14 cellular contexts compared by ENCODE assay signal in the genomic region with DNA sequence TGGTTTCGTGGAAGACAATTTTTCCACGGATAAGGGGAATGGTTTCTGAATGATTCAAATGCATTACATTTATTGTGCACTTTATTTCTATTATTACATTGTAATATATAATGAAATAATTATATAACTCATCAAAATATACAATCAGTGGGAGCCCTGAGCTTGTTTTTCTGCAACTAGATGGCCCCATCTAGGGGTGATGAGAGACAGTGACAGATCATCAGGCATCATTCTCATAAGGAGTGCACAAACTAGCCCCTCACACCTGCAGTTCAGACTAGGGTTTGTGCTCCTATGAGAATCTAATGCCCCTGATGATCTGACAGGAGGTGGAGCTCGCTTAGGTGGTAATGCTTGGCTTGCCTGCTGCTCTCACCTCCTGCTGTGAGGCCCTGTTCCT. TPM values are rescaled to one million over a fixed set of nuclear protein-coding genes. Genes with fewer than 3 reads are reported as not detected.
DNase-seq lines count a peak whose midpoint lies in the region; ATAC-seq, FAIRE-seq and TF ChIP-seq lines count a peak whose summit lies in the region.
"Had no signal": no experiment of that assay in that cellular context is flagged by ENCODE, and none has a peak within 500 bp of the region (broad histone marks: within the 10 kb centered on the region; RNA-seq: fewer than 3 reads in every experiment).

No MANE protein-coding gene starts in this region.

- H3K14ac ChIP-seq in mesenchymal stem cell (ENCODE audit: low read length in 2 of 2) = no peak overlapping the region

- no peak overlapping the region for H4K91ac ChIP-seq in mesenchymal stem cell (ENCODE audit: low read length)

- 98% methylated on average over 3 of the region's 3 CpGs for WGBS in GM12878 (ENCODE audit: insufficient coverage, insufficient replicate concordance, low lambda C conversion rate, missing lambda C conversion rate)
- 100% methylated on average over 2 of the region's 3 CpGs for WGBS in mesenchymal stem cell

- no peak overlapping the region for H2AK5ac ChIP-seq in mesenchymal stem cell (ENCODE audit: low read length, severe bottlenecking)

- SMC1A ChIA-PET in GM12878 (lab: Charles Lee; ENCODE audit: uncharacterized antibody, unreplicated experiment) = interaction anchor here (0.6 to 3.8 kb wide), 4 partner anchors 18 to 398 kb away, joined by 3 to 29 read pairs (median 3); no protein-coding TSS in a partner anchor

- H3K36me3 ChIP-seq in GM12878 (ENCODE audit: control insufficient read depth in 2 of 2, insufficient read depth in 2 of 2, low read length in 1 of 2) = peaks cover 0 to 8% of the 10 kb centered on the region in 2 experiments; a peak in 1 of 4 replicates
- H3K36me3 ChIP-seq in mesenchymal stem cell (ENCODE audit: control insufficient read depth in 1 of 2, insufficient read depth in 2 of 2, low read depth in 1 of 2, low read length in 2 of 2) = peaks cover 0 to 45% of the 10 kb centered on the region in 2 experiments
- no peaks in the 10 kb centered on the region for H3K36me3 ChIP-seq in colonic mucosa
- peaks cover 41% of the 10 kb centered on the region for H3K36me3 ChIP-seq in SJCRH30

- DNase-seq in DMS 273 (lab: John Stamatoyannopoulos, UW; ENCODE audit: unreplicated experiment) (peak; percentile 18), DMS 273 treated with DMSO at 0.1 percent for 48 hours (lab: John Stamatoyannopoulos, UW) (no peak), HT-29 (ENCODE audit: low spot score) (peak; percentile 3), GM12878 (ENCODE audit: low read depth, low spot score) (no peak), mesenchymal stem cell (peak; percentile 25), colonic mucosa (no peak), SJCRH30 (no peak), sciatic nerve (ENCODE audit: low spot score) (no peak)
- DNase-seq: 8988T, caudate nucleus, NCI-H2171 treated with DMSO at 0.1 percent for 48 hours, Right ventricle myocardium superior, substantia nigra had no signal

- RAD21 ChIA-PET in GM12878 (lab: Charles Lee; ENCODE audit: unreplicated experiment) = interaction anchor here (0.9 to 2.6 kb wide), 2 partner anchors 53 to 75 kb away, joined by 3 to 13 read pairs; no protein-coding TSS in a partner anchor

- H3K79me2 ChIP-seq in GM12878 (ENCODE audit: control insufficient read depth, insufficient read depth, low read length) = peaks cover 14% of the 10 kb centered on the region

- H3K4ac ChIP-seq in mesenchymal stem cell (ENCODE audit: low read depth in 1 of 2, low read length in 2 of 2) = no peak overlapping the region

- H3K9me3 ChIP-seq in GM12878 (replicated peaks; ENCODE audit: control insufficient read depth, insufficient read depth, low read length) = no peaks in the 10 kb centered on the region; the same call in 2 of the 3 replicates
- H3K9me3 ChIP-seq in mesenchymal stem cell (ENCODE audit: control insufficient read depth, low read length) = no peaks in the 10 kb centered on the region
- no peaks in the 10 kb centered on the region for H3K9me3 ChIP-seq in colonic mucosa
- H3K9me3 ChIP-seq in SJCRH30 (replicated peaks) = no peaks in the 10 kb centered on the region

- POLR2A ChIA-PET in GM12878 (lab: Charles Lee) = no interaction called here

- in situ Hi-C loops in GM12878 (cut with MboI) = loop anchor here (25.0 kb wide), 1 partner anchor 464 kb away; no protein-coding TSS in a partner anchor

- intact Hi-C loops in GM12878 (cut with micrococcal nuclease; ENCODE audit: unreplicated experiment) (loop anchor here (5.0 kb wide), 1 partner anchor 74 kb away; no protein-coding TSS in a partner anchor), colonic mucosa (cut with DNase I) (no loop called here), sciatic nerve (cut with DNase I) (no loop called here)

- H2AFZ ChIP-seq in GM12878 (ENCODE audit: control insufficient read depth, low read depth, low read length) (no peak overlapping the region), mesenchymal stem cell (ENCODE audit: low read depth, low read length) (no peak overlapping the region)

- H3K27ac ChIP-seq in GM12878 (ENCODE audit: control insufficient read depth, insufficient read depth) (no peak overlapping the region), mesenchymal stem cell (ENCODE audit: low read length, poor library complexity, severe bottlenecking) (no peak overlapping the region), colonic mucosa (no peak overlapping the region), SJCRH30 (no peak overlapping the region)

- H3K18ac ChIP-seq in mesenchymal stem cell (ENCODE audit: low read depth in 1 of 2, low read length in 2 of 2) = no peak overlapping the region

- no peak overlapping the region for H3K4me3 ChIP-seq in GM12878
- no peak overlapping the region for H3K4me3 ChIP-seq in mesenchymal stem cell (ENCODE audit: insufficient read depth in 1 of 2, low read depth in 1 of 2, low read length in 2 of 2)
- no peak overlapping the region for H3K4me3 ChIP-seq in colonic mucosa
- H3K4me3 ChIP-seq in SJCRH30 = no peak overlapping the region

- FAIRE-seq in GM12878 (lab: Jason Lieb, UNC) = no peak

- no peak overlapping the region for H4K8ac ChIP-seq in mesenchymal stem cell (ENCODE audit: low read length)

- ATAC-seq in GM12878 = peak; percentile 53
- ATAC-seq in sciatic nerve = no peak
- ATAC-seq: activated T-helper 17 cell treated with anti-CD3 and anti-CD28 coated beads, Interleukin-2, amount 50 U/mL, for 72 hours had no signal

- no peak overlapping the region for H3K4me2 ChIP-seq in GM12878 (ENCODE audit: control insufficient read depth, insufficient read depth)
- H3K4me2 ChIP-seq in mesenchymal stem cell (ENCODE audit: low read length, poor library complexity, severe bottlenecking) = no peak overlapping the region

- no peak for TF ChIP-seq POLR2A in GM12878 (IDR thresholded peaks at IDR 0.05; ENCODE audit: low read depth, low read length)

- no peaks in the 10 kb centered on the region for H3K4me1 ChIP-seq in GM12878 (ENCODE audit: control insufficient read depth, insufficient read depth, low read length)
- H3K4me1 ChIP-seq in mesenchymal stem cell (ENCODE audit: control insufficient read depth, insufficient read depth, low read depth, low read length) = peaks cover 8% of the 10 kb centered on the region
- peaks cover 3% of the 10 kb centered on the region for H3K4me1 ChIP-seq in colonic mucosa
- no peaks in the 10 kb centered on the region for H3K4me1 ChIP-seq in SJCRH30

- no peaks in the 10 kb centered on the region for H3K27me3 ChIP-seq in GM12878 (replicated peaks in 1 of 2; ENCODE audit: control insufficient read depth in 2 of 2, insufficient read depth in 2 of 2, low read length in 1 of 2)
- no peaks in the 10 kb centered on the region for H3K27me3 ChIP-seq in mesenchymal stem cell (ENCODE audit: control insufficient read depth in 1 of 2, insufficient read depth in 1 of 2, low read length in 2 of 2)
- H3K27me3 ChIP-seq in colonic mucosa = no peaks in the 10 kb centered on the region
- no peaks in the 10 kb centered on the region for H3K27me3 ChIP-seq in SJCRH30

- no TSS peak for BruUV-seq in GM12878 (replicated peaks; lab: Mats Ljungman, UMichigan)

- H2BK5ac ChIP-seq in mesenchymal stem cell (ENCODE audit: low read depth, low read length, poor library complexity, severe bottlenecking) = no peak overlapping the region

- TF ChIP-seq EP300 in GM12878 (IDR thresholded peaks at IDR 0.05; ENCODE audit: borderline replicate concordance in 1 of 2, control insufficient read depth in 1 of 2, low read depth in 2 of 2, low read length in 2 of 2) = no peak

- H2BK15ac ChIP-seq in mesenchymal stem cell (ENCODE audit: low read depth, poor library complexity, severe bottlenecking) = no peak overlapping the region

- no peak overlapping the region for H3K9ac ChIP-seq in GM12878 (ENCODE audit: control insufficient read depth, insufficient read depth, low read length)
- H3K9ac ChIP-seq in mesenchymal stem cell (ENCODE audit: low read length) = no peak overlapping the region
- H3K9ac ChIP-seq in colonic mucosa (ENCODE audit: low read depth in 2 of 2, low read length in 2 of 2) = no peak overlapping the region

- no peak overlapping the region for H2BK120ac ChIP-seq in mesenchymal stem cell (ENCODE audit: low read depth, low read length)

- no peak overlapping the region for H2BK12ac ChIP-seq in mesenchymal stem cell (ENCODE audit: low read length in 2 of 2)

- H4K20me1 ChIP-seq in GM12878 (ENCODE audit: control insufficient read depth, insufficient read depth) = no peaks in the 10 kb centered on the region

- no peak overlapping the region for H3K23ac ChIP-seq in mesenchymal stem cell (ENCODE audit: low read length in 2 of 2)

- CTCF ChIA-PET in GM12878 (lab: Yijun Ruan, JAX) = interaction anchor here (0.6 to 1.9 kb wide), 10 partner anchors 9 to 459 kb away, joined by 3 to 19 read pairs (median 4); no protein-coding TSS in a partner anchor

- TF ChIP-seq RAD21 in GM12878 (IDR thresholded peaks at IDR 0.05; ENCODE audit: insufficient read depth, low read depth, low read length) = peak; percentile 42

- peaks cover 28% of the 10 kb centered on the region for H3K79me1 ChIP-seq in mesenchymal stem cell (replicated peaks; ENCODE audit: low read length, poor library complexity, severe bottlenecking)

- TF ChIP-seq CTCF in GM12878 (IDR thresholded peaks at IDR 0.05 in 2 of 3, conservative IDR thresholded peaks at IDR 0.05 in 1 of 3; ENCODE audit: control insufficient read depth in 2 of 3, extremely low read depth in 1 of 3, insufficient read depth in 1 of 3, low read depth in 3 of 3, low read length in 3 of 3) (peak; percentile 21 to 34 (median 31); a peak in 4 of 6 replicates), colonic mucosa (IDR thresholded peaks at IDR 0.05) (no peak)

RNA-seq across cellular contexts. Expression of a gene that starts 6.4 kb away (rescaled TPM):
- 12.2 and 12.8 TPM in 2 replicates for total RNA-seq in HT-29 (2014; rRNA removed; shearing (Covaris generic))
- 16.2 and 16.5 TPM in 2 replicates for total RNA-seq in GM12878 (2013; cell fraction: nucleolus; rRNA removed)
- total RNA-seq in GM12878 (2014; rRNA removed) = 23.8 and 25.4 TPM in 2 replicates
- 24.5 and 25.4 TPM in 2 replicates for total RNA-seq in GM12878 (2014; rRNA removed; fragmentation: Illumina TruSeq; extraction: Trizol)
- total RNA-seq in GM12878 (2021) = 14.7 and 16.9 TPM in 2 replicates
- polyA plus RNA-seq in GM12878 (2011; ENCODE audit: low read depth) = 9.7 TPM
- 25.6 and 35.4 TPM in 2 replicates for polyA plus RNA-seq in GM12878 (2011; rRNA removed)
- polyA plus RNA-seq in GM12878 (2011; cell fraction: cytosol; rRNA removed) = 9.1 and 9.5 TPM in 2 replicates
- polyA plus RNA-seq in GM12878 (2011; cell fraction: nucleus; rRNA removed) = 6.2 and 6.5 TPM in 2 replicates
- 18.0 and 19.4 TPM in 2 replicates for polyA plus RNA-seq in GM12878 (2012)
- polyA plus RNA-seq in GM12878 (2014; fragmentation: Illumina TruSeq; extraction: Trizol) = 25.4 and 29.3 TPM in 2 replicates
- polyA plus RNA-seq in GM12878 (2014; fragmentation: Nextera tagmentation; extraction: Ambion mirVana) = 10 to 100 TPM in 1 of 2 experiments, 1 to 10 TPM in 1; 8.9 to 10.9 TPM
- 17.6 and 21.3 TPM in 2 replicates for polyA plus RNA-seq in GM12878 (2014; rRNA removed)
- polyA plus RNA-seq in GM12878 (2016; fragmentation: Nextera tagmentation; extraction: Ambion mirVana) = 10 to 100 TPM; 32.9 to 36.0 TPM
- 10.3 and 10.4 TPM in 2 replicates for polyA minus RNA-seq in GM12878 (2011; rRNA and poly(A)+ RNA removed)
- polyA minus RNA-seq in GM12878 (2011; cell fraction: cytosol; rRNA and poly(A)+ RNA removed) = 3.2 and 3.6 TPM in 2 replicates
- 4.1 and 9.4 TPM in 2 replicates for polyA minus RNA-seq in GM12878 (2011; cell fraction: nucleus; rRNA and poly(A)+ RNA removed)
- polyA plus RNA-seq in mesenchymal stem cell (2013, experiment 1 of 2) = 26.2 TPM
- polyA plus RNA-seq in mesenchymal stem cell (2013, experiment 2 of 2) = 26.2 TPM
- total RNA-seq in colonic mucosa = 10 to 100 TPM; 20.3 to 22.4 TPM
- total RNA-seq in SJCRH30 (2014; rRNA removed; shearing (Covaris generic)) = 93.1 and 100.0 TPM in 2 replicates
- total RNA-seq in sciatic nerve = 32.5 TPM

RNA-seq across cellular contexts. Expression of a gene that starts 16.5 kb away (rescaled TPM):
- total RNA-seq in HT-29 (2014; rRNA removed; shearing (Covaris generic)) = 0.56 TPM in 1 of 2 replicates, not detected in the other
- total RNA-seq in GM12878 (2013; cell fraction: nucleolus; rRNA removed) = 3.1 and 3.4 TPM in 2 replicates
- total RNA-seq in GM12878 (2014; rRNA removed) (0.06 TPM in 1 of 2 replicates, not detected in the other), GM12878 (2014; rRNA removed; fragmentation: Illumina TruSeq; extraction: Trizol) (0.18 and 0.22 TPM in 2 replicates), GM12878 (2021) (0.18 TPM in 1 of 2 replicates, not detected in the other), colonic mucosa (not detected), sciatic nerve (0.98 TPM)
- not detected for polyA plus RNA-seq in GM12878 (2011; ENCODE audit: low read depth)
- polyA plus RNA-seq in GM12878 (2011; rRNA removed) (0.08 and 0.26 TPM in 2 replicates), GM12878 (2014; fragmentation: Illumina TruSeq; extraction: Trizol) (0.03 and 0.33 TPM in 2 replicates), GM12878 (2014; fragmentation: Nextera tagmentation; extraction: Ambion mirVana) (under 1 TPM; 0.09 to 0.23 TPM), GM12878 (2014; rRNA removed) (not detected in 2 replicates), GM12878 (2016; fragmentation: Nextera tagmentation; extraction: Ambion mirVana) (1 to 10 TPM in 1 of 2 experiments, under 1 TPM in 1; 0.43 to 1.2 TPM)
- 0.03 and 0.04 TPM in 2 replicates for polyA plus RNA-seq in GM12878 (2011; cell fraction: cytosol; rRNA removed)
- 0.13 and 0.28 TPM in 2 replicates for polyA plus RNA-seq in GM12878 (2011; cell fraction: nucleus; rRNA removed)
- 0.26 TPM in 1 of 2 replicates, not detected in the other for polyA plus RNA-seq in GM12878 (2012)
- polyA minus RNA-seq in GM12878 (2011; rRNA and poly(A)+ RNA removed) = 0.77 and 1.3 TPM in 2 replicates
- polyA minus RNA-seq in GM12878 (2011; cell fraction: cytosol; rRNA and poly(A)+ RNA removed) = not detected in 2 replicates
- polyA minus RNA-seq in GM12878 (2011; cell fraction: nucleus; rRNA and poly(A)+ RNA removed) = 0.60 and 1.4 TPM in 2 replicates
- 0.28 TPM for polyA plus RNA-seq in mesenchymal stem cell (2013, experiment 1 of 2)
- polyA plus RNA-seq in mesenchymal stem cell (2013, experiment 2 of 2) = 0.08 TPM
- 0.43 and 0.55 TPM in 2 replicates for total RNA-seq in SJCRH30 (2014; rRNA removed; shearing (Covaris generic))

Comparison
In these comparisons a context has a peak if more than half of its experiments do, and no peak if none do; other contexts are left out.
1. DNase-seq: peak in DMS 273 (single experiment), HT-29 (single experiment) and mesenchymal stem cell (single experiment); none in DMS 273 treated with DMSO at 0.1 percent for 48 hours (single experiment), GM12878 (single experiment), colonic mucosa (single experiment), SJCRH30 (0 of 2) and sciatic nerve (single experiment).